In the genomic region with DNA sequence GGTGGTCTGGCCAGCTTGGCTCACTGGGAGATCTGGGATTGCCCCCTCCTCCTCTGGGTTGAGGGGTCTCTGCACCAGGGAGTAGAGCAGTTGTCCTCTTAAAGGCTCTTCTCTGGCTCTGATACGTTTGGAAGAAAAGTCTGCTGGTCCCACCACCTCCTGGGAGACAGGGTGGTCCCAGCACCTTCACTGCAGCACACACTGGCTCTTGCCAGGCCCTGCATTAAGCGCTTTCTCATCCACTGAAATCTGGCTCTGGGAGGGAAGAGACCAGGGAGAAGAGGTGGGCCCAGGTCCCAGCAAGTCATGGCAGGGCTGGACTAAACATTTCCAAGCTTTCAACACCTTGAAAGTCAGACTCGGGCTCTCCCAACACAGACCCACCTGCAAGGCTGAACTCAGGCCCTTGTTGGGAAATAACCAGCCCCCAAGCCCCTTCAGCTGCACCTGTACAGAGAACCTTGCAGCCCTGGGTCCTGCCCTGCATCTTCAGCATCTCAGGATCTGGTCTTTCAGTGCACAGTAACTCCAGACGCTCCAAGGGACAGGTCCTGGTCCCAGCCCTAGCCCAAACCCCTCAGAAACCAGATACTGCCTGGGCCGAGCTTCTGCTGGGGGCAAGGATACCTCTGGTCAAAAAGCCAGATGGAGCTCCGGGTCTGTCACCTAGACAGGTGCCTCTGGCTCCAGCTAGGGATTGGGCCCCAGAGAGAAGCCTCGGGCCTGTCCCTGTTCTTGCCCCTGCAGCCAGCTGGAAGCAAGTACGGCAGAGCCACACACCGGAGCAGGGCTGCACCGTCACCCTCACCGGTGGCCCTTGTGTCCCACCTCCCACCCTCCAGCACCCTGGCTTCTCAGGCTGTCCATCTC, we compare ENCODE assay signal across 30 cellular contexts.
DNase-seq lines count a peak whose midpoint lies in the region; ATAC-seq and TF ChIP-seq lines count a peak whose summit lies in the region.
"Had no signal": no experiment of that assay in that cellular context is flagged by ENCODE, and none has a peak within 500 bp of the region (broad histone marks: within the 10 kb centered on the region; RNA-seq: fewer than 3 reads in every experiment).

No MANE protein-coding gene starts in this region.

- intact Hi-C loops in left cardiac atrium (cut with DNase I) (no loop called here), cardiac septum (cut with DNase I) (no loop called here), left colon (cut with DNase I, micrococcal nuclease) (no loop called here), transverse colon (cut with DNase I; ENCODE audit: low total_unique reads) (no loop called here)

- ATAC-seq in left cardiac atrium (peak in 1 of 2 donors; percentile 15), RWPE2 (ENCODE audit: low read depth) (0 out of 3 replicates have a peak, but pooled peaks have one; percentile 18), left colon (peak; percentile 16)
- ATAC-seq: pancreas had no signal

- H3K4me3 ChIP-seq in RWPE2 (ENCODE audit: severe bottlenecking), result no peak overlapping the region
- no peak overlapping the region for H3K4me3 ChIP-seq in transverse colon
- H3K4me3 ChIP-seq: ascending aorta, esophagus muscularis mucosa, pancreas, Peyer's patch, SJCRH30, spleen had no signal

- DNase-seq in left cardiac atrium (peak; percentile 15), cardiac septum (ENCODE audit: low spot score) (no peak), RWPE2 (ENCODE audit: low spot score) (no peak), left colon (no peak), transverse colon (peak; percentile 3), KG1 (lab: John Stamatoyannopoulos, UW) (no peak), anterior cingulate cortex (lab: John Stamatoyannopoulos, UW) (no peak), GM19238 (ENCODE audit: insufficient read length, low spot score) (no peak)
- DNase-seq: activated CD4-positive, alpha-beta T cell treated with anti-CD3 and anti-CD28 coated beads for 4 hours; activated gamma-delta T cell treated with Interleukin-2 at 50 U/mL for 16 hours; activated naive CD8-positive, alpha-beta T cell treated with anti-CD3 and anti-CD28 coated beads, Interleukin-2, amount 10 ng/mL, durations not matched to agents 7 days and 5 days; activated T-cell treated with anti-CD3 and anti-CD28 coated beads, Interleukin-2, amount 50 U/mL, for 48 hours; AML-193; caudate nucleus; CD4-positive, alpha-beta memory T cell; DMS 273 treated with DMSO at 0.1 percent for 48 hours; foreskin fibroblast; IMR-90; kidney glomerular epithelial cell; NCI-H1436 treated with DMSO at 0.1 percent for 48 hours; NCI-H2081 treated with DMSO at 0.1 percent for 48 hours; pancreas; SJCRH30; stimulated activated CD4-positive, alpha-beta T cell treated with anti-CD3 and anti-CD28 coated beads, Interleukin-2, amount 100 ng/mL, for 24 hours; SW 1271; T-helper 9 cell had no signal

- H3K4me1 ChIP-seq in RWPE2 (ENCODE audit: insufficient read depth, poor library complexity, severe bottlenecking) (no peaks in the 10 kb centered on the region), transverse colon (no peaks in the 10 kb centered on the region)
- H3K4me1 ChIP-seq: ascending aorta, pancreas, Peyer's patch, SJCRH30 had no signal

- no peak for TF ChIP-seq POLR2A in transverse colon (IDR thresholded peaks at IDR 0.05)

- TF ChIP-seq CTCF in RWPE2 (IDR thresholded peaks at IDR 0.05; ENCODE audit: poor library complexity, severe bottlenecking), result no peak
- no peak for TF ChIP-seq CTCF in transverse colon (IDR thresholded peaks at IDR 0.05)

- H3K36me3 ChIP-seq in RWPE2 (ENCODE audit: low read depth), result peaks cover 19% of the 10 kb centered on the region
- H3K36me3 ChIP-seq in transverse colon, result peaks cover 0 to 21% (median 8%) of the 10 kb centered on the region in 4 donors

- no peaks in the 10 kb centered on the region for H3K9me3 ChIP-seq in RWPE2 (ENCODE audit: severe bottlenecking)
- no peaks in the 10 kb centered on the region for H3K9me3 ChIP-seq in transverse colon
- H3K9me3 ChIP-seq: ascending aorta, esophagus muscularis mucosa, pancreas, Peyer's patch, SJCRH30, spleen had no signal

- TF ChIP-seq EP300 in transverse colon (IDR thresholded peaks at IDR 0.05; ENCODE audit: low read depth), result no peak

- 76% methylated on average over 8 of the region's 11 CpGs; no CpG with 5 or more reads in 1 of the 2 donors for WGBS in transverse colon (ENCODE audit: low coverage in 1 of 2), 2 donors

- no peaks in the 10 kb centered on the region for H3K27me3 ChIP-seq in RWPE2 (ENCODE audit: insufficient read depth, poor library complexity, severe bottlenecking)
- no peaks in the 10 kb centered on the region for H3K27me3 ChIP-seq in transverse colon
- H3K27me3 ChIP-seq: ascending aorta, esophagus muscularis mucosa, pancreas, Peyer's patch, SJCRH30, spleen had no signal

- in situ Hi-C loops in transverse colon (cut with MboI; ENCODE audit: low pct_ligation_motif_present in 1 of 4, low pct_unique_long_range_greater_than_20kb in 1 of 4, low sequenced_read_pairs in 3 of 4), result no loop called here

- H3K27ac ChIP-seq in RWPE2 (ENCODE audit: poor library complexity, severe bottlenecking) (no peak overlapping the region), transverse colon (no peak overlapping the region)
- H3K27ac ChIP-seq: ascending aorta, esophagus muscularis mucosa, pancreas, Peyer's patch, SJCRH30, spleen had no signal

Comparison
In these comparisons a context has a peak if more than half of its experiments do, and no peak if none do; other contexts are left out.
1. DNase-seq: peak in left cardiac atrium (single experiment) and transverse colon (single experiment); none in cardiac septum (single experiment), RWPE2 (single experiment), left colon (0 of 2), KG1 (single experiment), anterior cingulate cortex (0 of 58) and GM19238 (single experiment).